In the genomic region with DNA sequence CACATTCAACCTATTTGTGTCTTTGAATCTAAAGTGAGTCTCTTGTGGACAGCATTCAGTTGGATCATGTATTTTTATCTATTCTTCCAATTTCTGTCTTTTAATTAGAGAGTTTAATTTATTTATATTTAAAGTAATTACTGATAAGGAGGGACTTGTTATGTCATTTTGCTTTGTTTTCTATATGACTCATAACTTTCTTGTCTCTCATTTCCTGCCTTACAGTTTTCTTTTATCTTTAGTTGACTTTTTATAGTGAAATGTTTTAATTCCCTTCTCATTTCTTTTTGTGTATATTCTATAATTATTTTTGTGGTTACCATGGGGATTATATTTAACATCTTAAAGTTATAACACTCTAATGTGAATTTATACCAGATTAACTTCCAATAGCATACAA, we compare ENCODE assay signal across 16 cellular contexts. TPM values are rescaled to one million over a fixed set of nuclear protein-coding genes. Genes with fewer than 3 reads are reported as not detected.
DNase-seq lines count a peak whose midpoint lies in the region; ATAC-seq, FAIRE-seq and TF ChIP-seq lines count a peak whose summit lies in the region.
"Had no signal": no experiment of that assay in that cellular context is flagged by ENCODE, and none has a peak within 500 bp of the region (broad histone marks: within the 10 kb centered on the region; RNA-seq: fewer than 3 reads in every experiment).

No MANE protein-coding gene starts in this region.

- H3K4me1 Mint-ChIP-seq in T-helper 17 cell (no peaks in the 10 kb centered on the region), osteocyte (ENCODE audit: unreplicated experiment) (peaks cover 8% of the 10 kb centered on the region)
- H3K4me1 Mint-ChIP-seq: CD4-positive, alpha-beta memory T cell had no signal

- H3K27me3 Mint-ChIP-seq in T-helper 17 cell (peaks cover 75% of the 10 kb centered on the region), osteocyte (ENCODE audit: unreplicated experiment) (peaks cover 42% of the 10 kb centered on the region)

- TF ChIP-seq POLR2A in HCT116 (IDR thresholded peaks at IDR 0.05; ENCODE audit: borderline replicate concordance, extremely low read depth, insufficient read depth, insufficient read length) (no peak), GM12878 (IDR thresholded peaks at IDR 0.05; ENCODE audit: low read depth, low read length) (no peak)

- FAIRE-seq in GM12878 (lab: Jason Lieb, UNC): no peak
- FAIRE-seq: A549, D721Med had no signal

- no peaks in the 10 kb centered on the region for H3K27me3 ChIP-seq in HCT116 (ENCODE audit: insufficient read depth, low read length)
- no peaks in the 10 kb centered on the region for H3K27me3 ChIP-seq in GM12878 (replicated peaks in 1 of 2; ENCODE audit: control insufficient read depth in 2 of 2, insufficient read depth in 2 of 2, low read length in 1 of 2)

- ATAC-seq in HCT116 (no peak), GM12878 (peak; percentile 31; the same call in 1 of the 3 replicates), T-helper 17 cell (no peak)
- ATAC-seq: A549 had no signal

- peak overlapping the region; percentile 84 for H2AFZ ChIP-seq in HCT116 (ENCODE audit: low read depth, low read length, poor library complexity, severe bottlenecking)
- H2AFZ ChIP-seq in GM12878 (ENCODE audit: control insufficient read depth, low read depth, low read length): no peak overlapping the region

- H3K9me2 ChIP-seq in HCT116 (ENCODE audit: insufficient read depth): no peaks in the 10 kb centered on the region

- H3K4me3 Mint-ChIP-seq in T-helper 17 cell (no peak overlapping the region), osteocyte (ENCODE audit: unreplicated experiment) (no peak overlapping the region)
- H3K4me3 Mint-ChIP-seq: CD4-positive, alpha-beta memory T cell had no signal

- H3K36me3 ChIP-seq in HCT116 (ENCODE audit: control insufficient read depth in 1 of 2, insufficient read depth in 2 of 2, low read length in 2 of 2) (no peaks in the 10 kb centered on the region), GM12878 (ENCODE audit: control insufficient read depth in 2 of 2, insufficient read depth in 2 of 2, low read length in 1 of 2) (no peaks in the 10 kb centered on the region)
- H3K36me3 ChIP-seq: BE2C, HAP-1 had no signal

- H3K9ac ChIP-seq in HCT116 (ENCODE audit: low read length): peak overlapping the region; percentile 22; the same call in 1 of the 2 replicates
- H3K9ac ChIP-seq in GM12878 (ENCODE audit: control insufficient read depth, insufficient read depth, low read length): no peak overlapping the region

- H3K36me3 Mint-ChIP-seq in T-helper 17 cell (ENCODE audit: low read depth): no peaks in the 10 kb centered on the region
- no peaks in the 10 kb centered on the region for H3K36me3 Mint-ChIP-seq in osteocyte (ENCODE audit: unreplicated experiment)
- H3K36me3 Mint-ChIP-seq: CD4-positive, alpha-beta memory T cell had no signal

- no peak overlapping the region for H3K27ac Mint-ChIP-seq in T-helper 17 cell
- no peak overlapping the region for H3K27ac Mint-ChIP-seq in osteocyte (ENCODE audit: unreplicated experiment)
- H3K27ac Mint-ChIP-seq: CD4-positive, alpha-beta memory T cell had no signal

- TF ChIP-seq CTCF in HCT116 (IDR thresholded peaks at IDR 0.05 in 2 of 3, conservative IDR thresholded peaks at IDR 0.05 in 1 of 3; ENCODE audit: borderline replicate concordance in 1 of 3, insufficient read depth in 1 of 3, low read depth in 2 of 3, low read length in 2 of 3) (no peak), GM12878 (IDR thresholded peaks at IDR 0.05 in 2 of 3, conservative IDR thresholded peaks at IDR 0.05 in 1 of 3; ENCODE audit: control insufficient read depth in 2 of 3, extremely low read depth in 1 of 3, insufficient read depth in 1 of 3, low read depth in 3 of 3, low read length in 3 of 3) (no peak), fibroblast of pulmonary artery (IDR thresholded peaks at IDR 0.05; ENCODE audit: low read length, missing control alignments) (no peak), RWPE1 (conservative IDR thresholded peaks at IDR 0.05; ENCODE audit: low read depth) (no peak), osteocyte (IDR thresholded peaks at IDR 0.05) (no peak)

- intact Hi-C loops in HCT116 (cut with micrococcal nuclease) (loop anchor here (5.0 to 10.0 kb wide), 2 partner anchors 81 to 218 kb away; a partner anchor contains a TSS), GM12878 (cut with micrococcal nuclease; ENCODE audit: unreplicated experiment) (no loop called here)

- peak overlapping the region; percentile 77; the same call in 1 of the 2 replicates for H3K27ac ChIP-seq in HCT116 (ENCODE audit: low read depth, low read length)
- no peak overlapping the region for H3K27ac ChIP-seq in GM12878 (ENCODE audit: control insufficient read depth, insufficient read depth)
- no peak overlapping the region for H3K27ac ChIP-seq in RWPE1
- H3K27ac ChIP-seq: A549, C4-2B had no signal

- H3K9me3 ChIP-seq in HCT116 (ENCODE audit: control insufficient read depth in 1 of 2, insufficient read depth in 1 of 2, low read depth in 1 of 2, low read length in 2 of 2) (no peaks in the 10 kb centered on the region), GM12878 (replicated peaks; ENCODE audit: control insufficient read depth, insufficient read depth, low read length) (no peaks in the 10 kb centered on the region), T-helper 17 cell (ENCODE audit: control insufficient read depth, low read length, poor library complexity, severe bottlenecking) (no peaks in the 10 kb centered on the region)
- H3K9me3 ChIP-seq: A549, BE2C, HAP-1 had no signal

- H3K9me3 Mint-ChIP-seq in osteocyte (ENCODE audit: unreplicated experiment): no peaks in the 10 kb centered on the region

- H4K20me1 ChIP-seq in HCT116 (ENCODE audit: insufficient read depth) (no peaks in the 10 kb centered on the region), GM12878 (ENCODE audit: control insufficient read depth, insufficient read depth) (no peaks in the 10 kb centered on the region)

- TF ChIP-seq RAD21 in HCT116 (IDR thresholded peaks at IDR 0.05; ENCODE audit: low read depth) (no peak), GM12878 (IDR thresholded peaks at IDR 0.05; ENCODE audit: insufficient read depth, low read depth, low read length) (no peak)

- DNase-seq in A172 (ENCODE audit: low spot score): peak; percentile 28
- DNase-seq in HCT116 (ENCODE audit: low read depth, low spot score): no peak
- no peak for DNase-seq in GM12878 (ENCODE audit: low read depth, low spot score)
- peak; percentile 3 for DNase-seq in fibroblast of pulmonary artery (ENCODE audit: low read depth)
- no peak for DNase-seq in T-helper 17 cell
- DNase-seq in RWPE1 (ENCODE audit: low spot score): no peak
- no peak for DNase-seq in osteocyte (ENCODE audit: extremely low spot score, unreplicated experiment)
- DNase-seq: BE2C; CD4-positive, alpha-beta memory T cell; DMS153; GF-D8; GOT3 had no signal

- no peak for TF ChIP-seq EP300 in GM12878 (IDR thresholded peaks at IDR 0.05; ENCODE audit: borderline replicate concordance in 1 of 2, control insufficient read depth in 1 of 2, low read depth in 2 of 2, low read length in 2 of 2)

- in situ Hi-C loops in GM12878 (cut with MboI): no loop called here

- H3K4me3 ChIP-seq in HCT116 (replicated peaks in 1 of 2; ENCODE audit: low read depth in 1 of 2, low read length in 2 of 2) (peak overlapping the region in 1 of 2 experiments; percentile 13; a peak in 1 of 4 replicates), GM12878 (no peak overlapping the region), fibroblast of pulmonary artery (replicated peaks; ENCODE audit: low read depth, low read length) (no peak overlapping the region)
- H3K4me3 ChIP-seq: A549, HAP-1 had no signal

- CTCF ChIA-PET in HCT116 (lab: Charles Lee): interaction anchor here (0.9 kb wide), 1 partner anchor 251 kb away, joined by 3 read pairs; no protein-coding TSS in a partner anchor
- CTCF ChIA-PET in GM12878 (lab: Yijun Ruan, JAX): interaction anchor here (1.3 to 1.5 kb wide), 2 partner anchors 10 to 106 kb away, joined by 3 read pairs; no protein-coding TSS in a partner anchor
- CTCF ChIA-PET in RWPE1 (lab: Yijun Ruan, JAX): interaction anchor here (0.6 kb wide), 1 partner anchor 170 kb away, joined by 3 read pairs; no protein-coding TSS in a partner anchor

- peak overlapping the region; percentile 83 for H3K4me2 ChIP-seq in HCT116 (ENCODE audit: low read length)
- no peak overlapping the region for H3K4me2 ChIP-seq in GM12878 (ENCODE audit: control insufficient read depth, insufficient read depth)
- H3K4me2 ChIP-seq: A549 had no signal

- H3K4me1 ChIP-seq in HCT116 (ENCODE audit: control insufficient read depth in 1 of 2, insufficient read depth in 2 of 2, low read length in 2 of 2): peaks cover 38 to 57% of the 10 kb centered on the region in 2 experiments
- H3K4me1 ChIP-seq in GM12878 (ENCODE audit: control insufficient read depth, insufficient read depth, low read length): peaks cover 2% of the 10 kb centered on the region; the same call in 1 of the 2 replicates
- H3K4me1 ChIP-seq: BE2C, HAP-1 had no signal

- POLR2A ChIA-PET in HCT116 (lab: Charles Lee) (no interaction called here), GM12878 (lab: Charles Lee) (no interaction called here), RWPE1 (lab: Yijun Ruan, JAX; ENCODE audit: low non-redundant PET) (no interaction called here)

- no peaks in the 10 kb centered on the region for H3K79me2 ChIP-seq in HCT116 (ENCODE audit: insufficient read depth, low read length)
- H3K79me2 ChIP-seq in GM12878 (ENCODE audit: control insufficient read depth, insufficient read depth, low read length): no peaks in the 10 kb centered on the region

- SMC1A ChIA-PET in GM12878 (lab: Charles Lee; ENCODE audit: uncharacterized antibody, unreplicated experiment): no interaction called here

- RAD21 ChIA-PET in HCT116 (lab: Charles Lee; ENCODE audit: low non-redundant PET in 1 of 2, low total read pairs in 2 of 2, uncharacterized antibody in 2 of 2, unreplicated experiment in 2 of 2) (no interaction called here), GM12878 (lab: Charles Lee; ENCODE audit: unreplicated experiment) (no interaction called here)

- BruUV-seq in HCT116 (replicated peaks; lab: Mats Ljungman, UMichigan): no TSS peak
- no TSS peak for BruUV-seq in GM12878 (replicated peaks; lab: Mats Ljungman, UMichigan)

RNA-seq across cellular contexts. Expression of a gene that starts 7.3 kb away (rescaled TPM):
- total RNA-seq in A172 (2014; rRNA removed; shearing (Covaris generic)): 7.9 and 19.7 TPM in 2 replicates
- 36.7 TPM for total RNA-seq in HCT116 (2021; ENCODE audit: unreplicated experiment)
- polyA plus RNA-seq in HCT116 (2012): 5.4 and 7.2 TPM in 2 replicates
- total RNA-seq in GM12878 (2013; cell fraction: nucleolus; rRNA removed): 146 and 153 TPM in 2 replicates
- 15.8 and 17.1 TPM in 2 replicates for total RNA-seq in GM12878 (2014; rRNA removed)
- total RNA-seq in GM12878 (2014; rRNA removed; fragmentation: Illumina TruSeq; extraction: Trizol): 16.9 and 17.7 TPM in 2 replicates
- total RNA-seq in GM12878 (2021): 14.8 and 15.1 TPM in 2 replicates
- polyA plus RNA-seq in GM12878 (2011; ENCODE audit: low read depth): 4.8 TPM
- polyA plus RNA-seq in GM12878 (2011; rRNA removed): 19.4 and 34.1 TPM in 2 replicates
- polyA plus RNA-seq in GM12878 (2011; cell fraction: cytosol; rRNA removed): 4.9 and 5.3 TPM in 2 replicates
- 22.5 and 26.4 TPM in 2 replicates for polyA plus RNA-seq in GM12878 (2011; cell fraction: nucleus; rRNA removed)
- polyA plus RNA-seq in GM12878 (2012): 7.3 and 8.8 TPM in 2 replicates
- 13.6 and 15.8 TPM in 2 replicates for polyA plus RNA-seq in GM12878 (2014; fragmentation: Illumina TruSeq; extraction: Trizol)
- polyA plus RNA-seq in GM12878 (2014; fragmentation: Nextera tagmentation; extraction: Ambion mirVana): 10 to 100 TPM in 1 of 2 experiments, 1 to 10 TPM in 1; 3.7 to 11.3 TPM
- 7.2 and 9.1 TPM in 2 replicates for polyA plus RNA-seq in GM12878 (2014; rRNA removed)
- 10 to 100 TPM; 18.7 to 24.4 TPM for polyA plus RNA-seq in GM12878 (2016; fragmentation: Nextera tagmentation; extraction: Ambion mirVana)
- polyA minus RNA-seq in GM12878 (2011; rRNA and poly(A)+ RNA removed): 15.5 and 29.6 TPM in 2 replicates
- 7.8 and 14.3 TPM in 2 replicates for polyA minus RNA-seq in GM12878 (2011; cell fraction: cytosol; rRNA and poly(A)+ RNA removed)
- polyA minus RNA-seq in GM12878 (2011; cell fraction: nucleus; rRNA and poly(A)+ RNA removed): 18.0 and 23.7 TPM in 2 replicates
- total RNA-seq in T-helper 17 cell: 10 to 100 TPM; 11.4 to 12.6 TPM
- total RNA-seq in osteocyte: 14.9 and 15.6 TPM in 2 replicates

Comparison
In these comparisons a context has a peak if more than half of its experiments do, and no peak if none do; other contexts are left out.
1. DNase-seq: peak in A172 (single experiment) and fibroblast of pulmonary artery (single experiment); none in HCT116 (single experiment), GM12878 (single experiment), T-helper 17 cell (0 of 3), RWPE1 (single experiment) and osteocyte (single experiment).